In genomic region chr12:59724011-59724703, GRCh38 we compare ENCODE assay signal across 23 cellular contexts.
"Had no signal": no experiment of that assay in that cellular context is flagged by ENCODE, and none has a peak within 500 bp of the region (broad histone marks: within the 10 kb centered on the region; RNA-seq: fewer than 3 reads in every experiment).

No MANE protein-coding gene starts in this region.

- DNase-seq: dermis blood vessel endothelial cell; effector memory CD4-positive, alpha-beta T cell; erythroblast; gastrocnemius medialis; head of caudate nucleus; lower lobe of right lung; naive thymus-derived CD8-positive, alpha-beta T cell; nephron progenitor cell; nucleus accumbens; posterior cingulate gyrus; psoas muscle; right cardiac atrium; stimulated activated CD4-positive, alpha-beta T cell treated with anti-CD3 and anti-CD28 coated beads, Interleukin-15, amount 100 ng/mL, for 24 hours; stimulated activated CD4-positive, alpha-beta T cell treated with anti-CD3 and anti-CD28 coated beads, Interleukin-2, amount 100 ng/mL, for 48 hours; stimulated activated naive B cell treated with anti-CD40 and anti-IgM and Interleukin-4, amounts not matched to agents 10 μg/mL and 1 μg/mL and 100 μg/mL, for 72 hours; transverse colon; upper lobe of right lung; uterus had no signal

- H3K27me3 ChIP-seq: gastrocnemius medialis, suprapubic skin, transverse colon, upper lobe of right lung, uterus had no signal

- H3K4me3 ChIP-seq: coronary artery, gastrocnemius medialis, lower lobe of right lung, psoas muscle, skin epidermis, suprapubic skin, transverse colon, upper lobe of right lung, uterus had no signal

- H3K4me1 ChIP-seq: gastrocnemius medialis, lower lobe of right lung, psoas muscle, transverse colon, upper lobe of right lung, uterus had no signal

- ATAC-seq: gastrocnemius medialis; lower lobe of right lung; naive thymus-derived CD8-positive, alpha-beta T cell; psoas muscle; right cardiac atrium; stimulated activated naive B cell treated with anti-CD40 and anti-IgM and Interleukin-4, amounts not matched to agents 10 μg/mL and 1 μg/mL and 100 μg/mL, for 72 hours; upper lobe of right lung had no signal

- H3K36me3 ChIP-seq: gastrocnemius medialis, lower lobe of right lung, suprapubic skin, transverse colon, upper lobe of right lung, uterus had no signal

- FAIRE-seq: endothelial cell of umbilical vein, keratinocyte had no signal

- H3K27ac ChIP-seq: coronary artery, gastrocnemius medialis, lower lobe of right lung, psoas muscle, skin epidermis, suprapubic skin, transverse colon, upper lobe of right lung, uterus had no signal

- H3K9me3 ChIP-seq: gastrocnemius medialis, lower lobe of right lung, psoas muscle, suprapubic skin, transverse colon, upper lobe of right lung, uterus had no signal
